In the genomic region with DNA sequence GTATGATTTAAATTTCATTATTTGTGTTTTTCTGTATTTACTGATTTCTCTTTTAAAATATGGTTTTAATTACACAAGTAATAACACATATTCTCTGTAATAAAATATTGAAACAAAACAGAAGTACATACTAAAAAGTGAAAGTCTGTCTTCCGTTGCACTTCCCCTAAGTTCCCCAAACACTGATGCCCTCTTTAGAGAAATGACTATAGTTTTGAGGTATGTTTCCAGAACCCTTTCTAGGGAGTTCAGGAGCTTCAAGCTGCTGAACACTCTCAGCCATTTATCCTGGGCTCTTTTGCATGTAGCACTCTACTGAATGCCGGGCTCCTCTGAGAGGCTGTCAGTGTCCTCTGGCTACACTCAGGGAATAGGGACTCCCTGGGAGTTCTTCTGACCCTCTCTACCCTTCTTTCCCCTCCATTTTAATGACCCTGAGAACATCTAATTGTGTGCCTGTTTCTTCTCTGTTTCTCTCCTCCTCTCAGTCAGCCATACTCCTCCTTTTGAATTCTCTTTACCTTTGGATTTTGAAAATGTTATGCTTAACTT, we compare ENCODE assay signal across 19 cellular contexts.
"Had no signal": no experiment of that assay in that cellular context is flagged by ENCODE, and none has a peak within 500 bp of the region (broad histone marks: within the 10 kb centered on the region; RNA-seq: fewer than 3 reads in every experiment).

No MANE protein-coding gene starts in this region.

- DNase-seq: activated CD4-positive, alpha-beta T cell treated with anti-CD3 and anti-CD28 coated beads, Interleukin-2, amount 50 U/mL, for 48 hours; activated CD8-positive, alpha-beta memory T cell treated with anti-CD3 and anti-CD28 coated beads, Interleukin-2, amount 10 ng/mL, durations not matched to agents 7 days and 5 days; activated gamma-delta T cell; activated naive CD8-positive, alpha-beta T cell treated with anti-CD3 and anti-CD28 coated beads, Interleukin-2, amount 10 ng/mL, durations not matched to agents 7 days and 5 days; activated T-cell treated with anti-CD3 and anti-CD28 coated beads, Interleukin-2, amount 50 U/mL, for 48 hours; anterior cingulate cortex; dorsolateral prefrontal cortex; mucosa of descending colon; naive thymus-derived CD8-positive, alpha-beta T cell; occipital lobe; sigmoid colon; stimulated activated CD4-positive, alpha-beta T cell treated with anti-CD3 and anti-CD28 coated beads, Interleukin-2, amount 100 ng/mL, for 24 hours; stimulated activated naive CD4-positive, alpha-beta T cell; substantia nigra; T-helper 2 cell; trophoblast cell had no signal

- H3K27me3 ChIP-seq: breast epithelium, dorsolateral prefrontal cortex, esophagus muscularis mucosa, sigmoid colon had no signal

- H3K36me3 ChIP-seq: breast epithelium, esophagus muscularis mucosa, sigmoid colon had no signal

- H3K9me3 ChIP-seq: breast epithelium, esophagus muscularis mucosa, mucosa of descending colon, sigmoid colon had no signal

- H3K4me1 ChIP-seq: breast epithelium, esophagus muscularis mucosa had no signal

- H3K27ac ChIP-seq: breast epithelium, esophagus muscularis mucosa had no signal

- ATAC-seq: activated CD4-positive, CD25-positive, alpha-beta regulatory T cell treated with anti-CD3 and anti-CD28 coated beads, Interleukin-2, amount 50 U/mL, for 24 hours; activated CD8-positive, alpha-beta memory T cell treated with anti-CD3 and anti-CD28 coated beads, Interleukin-2, amount 10 ng/mL, durations not matched to agents 7 days and 5 days; mucosa of descending colon; naive thymus-derived CD8-positive, alpha-beta T cell had no signal

- H3K4me3 ChIP-seq: breast epithelium, dorsolateral prefrontal cortex, esophagus muscularis mucosa, mucosa of descending colon, sigmoid colon had no signal
